Comparison of ENCODE assay signal across 9 cellular contexts in the genomic region with DNA sequence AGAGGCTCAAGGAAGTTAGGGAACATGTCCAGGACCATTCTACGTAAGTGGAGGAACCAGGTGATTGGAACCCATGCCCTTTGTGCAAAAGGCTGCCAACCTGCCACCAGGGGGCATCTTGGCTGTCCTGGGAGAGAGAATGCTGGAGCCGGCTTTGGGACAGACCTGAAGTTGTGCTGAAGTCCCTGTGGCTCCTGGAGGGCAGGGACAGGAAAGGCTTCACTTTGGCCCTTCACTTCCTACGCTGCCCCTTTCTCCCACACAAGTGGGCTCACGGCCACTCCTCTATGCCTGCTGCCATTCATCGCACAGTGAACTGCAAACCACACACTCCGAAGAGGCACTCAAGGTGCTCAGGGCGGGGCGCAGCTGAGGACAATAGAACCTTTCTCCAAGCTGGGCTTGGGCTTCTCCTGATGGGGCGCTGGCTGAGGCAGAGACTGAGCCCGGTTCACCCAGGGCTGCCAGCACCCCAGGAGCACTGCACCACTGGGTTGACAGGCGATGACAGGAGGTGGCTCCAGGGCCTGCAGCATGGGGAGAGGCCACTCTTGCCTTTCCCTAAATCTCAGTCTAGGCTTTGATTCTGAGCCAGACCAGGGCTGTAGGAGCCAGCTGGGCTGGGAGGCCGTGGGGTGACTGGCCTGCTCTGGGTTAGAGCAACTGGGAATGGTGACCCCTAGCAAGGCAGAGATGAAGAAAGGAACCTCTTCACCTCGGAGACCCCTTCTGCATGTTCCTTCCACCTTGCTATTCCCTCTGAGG. TPM values are rescaled to one million over a fixed set of nuclear protein-coding genes. Genes with fewer than 3 reads are reported as not detected.
DNase-seq lines count a peak whose midpoint lies in the region; ATAC-seq and TF ChIP-seq lines count a peak whose summit lies in the region.
"Had no signal": no experiment of that assay in that cellular context is flagged by ENCODE, and none has a peak within 500 bp of the region (broad histone marks: within the 10 kb centered on the region; RNA-seq: fewer than 3 reads in every experiment).

No MANE protein-coding gene starts in this region.

- BruUV-seq in mammary epithelial cell (replicated peaks; lab: Mats Ljungman, UMichigan) = no TSS peak

- no peak overlapping the region for H3K4me3 Mint-ChIP-seq in naive thymus-derived CD8-positive, alpha-beta T cell

- H3K36me3 Mint-ChIP-seq in naive thymus-derived CD8-positive, alpha-beta T cell = no peaks in the 10 kb centered on the region

- H2AFZ ChIP-seq in SK-N-SH (ENCODE audit: low read depth) (no peak overlapping the region), mammary epithelial cell (ENCODE audit: low read depth, low read length) (peak overlapping the region; percentile 69)

- no peaks in the 10 kb centered on the region for H3K9me3 Mint-ChIP-seq in naive thymus-derived CD8-positive, alpha-beta T cell

- H3K79me2 ChIP-seq in SK-N-SH (ENCODE audit: insufficient read depth) (no peaks in the 10 kb centered on the region), mammary epithelial cell (ENCODE audit: insufficient read depth, low read length) (no peaks in the 10 kb centered on the region)

- CTCF ChIA-PET in SK-N-SH (lab: Yijun Ruan, JAX) = interaction anchor here (0.6 to 3.4 kb wide), 9 partner anchors 9 to 64 kb away, joined by 3 to 19 read pairs (median 5); no protein-coding TSS in a partner anchor
- CTCF ChIA-PET in mammary epithelial cell (lab: Charles Lee; ENCODE audit: low non-redundant PET) = interaction anchor here (1.2 kb wide), 1 partner anchor 17 kb away, joined by 5 read pairs; no protein-coding TSS in a partner anchor

- H3K9me2 ChIP-seq in SK-N-SH = no peaks in the 10 kb centered on the region

- peaks cover 11 to 34% of the 10 kb centered on the region in 2 experiments; a peak in 3 of 4 replicates for H3K4me1 ChIP-seq in SK-N-SH (ENCODE audit: control insufficient read depth in 1 of 2, insufficient read depth in 2 of 2, low read depth in 1 of 2, low read length in 1 of 2)
- H3K4me1 ChIP-seq in mammary epithelial cell (ENCODE audit: insufficient read depth, low read length) = peaks cover 16% of the 10 kb centered on the region

- intact Hi-C loops in mammary epithelial cell (cut with micrococcal nuclease) = no loop called here

- WGBS in SK-N-SH (ENCODE audit: low lambda C conversion rate) = 88% methylated on average over 12 of the region's 13 CpGs
- WGBS in mammary epithelial cell (ENCODE audit: low coverage, missing lambda C conversion rate) = 57% methylated on average over 12 of the region's 13 CpGs

- H3K27me3 ChIP-seq in SK-N-SH (ENCODE audit: insufficient read depth) (no peaks in the 10 kb centered on the region), mammary epithelial cell (ENCODE audit: insufficient read depth, low read length) (no peaks in the 10 kb centered on the region)

- peaks cover 15 to 26% (median 22%) of the 10 kb centered on the region in 4 donors for H3K4me1 Mint-ChIP-seq in naive thymus-derived CD8-positive, alpha-beta T cell

- H3K36me3 ChIP-seq in SK-N-SH (replicated peaks in 1 of 2; ENCODE audit: control insufficient read depth in 1 of 2, insufficient read depth in 2 of 2, low read length in 1 of 2) (peaks cover 0 to 4% of the 10 kb centered on the region in 2 experiments), mammary epithelial cell (ENCODE audit: insufficient read depth, low read length) (no peaks in the 10 kb centered on the region)

- DNase-seq in NCI-H526 (lab: John Stamatoyannopoulos, UW) (peak; percentile 30 to 58), NCI-H526 treated with DMSO at 0.1 percent for 48 hours (lab: John Stamatoyannopoulos, UW) (no peak), SK-N-SH (peak; percentile 48), mammary epithelial cell (peak; percentile 62), hippocampal formation (lab: John Stamatoyannopoulos, UW) (no peak), MV-4-11 (lab: John Stamatoyannopoulos, UW) (no peak)
- peak in 9 of 10 donors; percentile 22 to 79 (median 46) for DNase-seq in naive thymus-derived CD8-positive, alpha-beta T cell

- dilution Hi-C loops in mammary epithelial cell (cut with HindIII; ENCODE audit: low sequenced_read_pairs) = no loop called here

- no peak for TF ChIP-seq EP300 in SK-N-SH (IDR thresholded peaks at IDR 0.05; ENCODE audit: borderline replicate concordance in 1 of 2, low read depth in 1 of 2, low read length in 1 of 2)

- in situ Hi-C loops in mammary epithelial cell (cut with MboI; ENCODE audit: low sequenced_read_pairs in 2 of 2) = no loop called here

- ATAC-seq in naive thymus-derived CD8-positive, alpha-beta T cell = peak in 1 of 2 donors; percentile 72
- no peak for ATAC-seq in GM21381 (IDR thresholded peaks at IDR 0.05; ENCODE audit: unreplicated experiment)

- no peak overlapping the region for H3K4me2 ChIP-seq in SK-N-SH
- peak overlapping the region; percentile 20 for H3K4me2 ChIP-seq in mammary epithelial cell (ENCODE audit: insufficient read depth, low read depth, low read length)

- H3K27ac ChIP-seq in SK-N-SH (ENCODE audit: low read depth in 2 of 2, low read length in 1 of 2) (no peak overlapping the region), mammary epithelial cell (ENCODE audit: insufficient read depth, low read depth, low read length) (no peak overlapping the region)

- no peaks in the 10 kb centered on the region for H4K20me1 ChIP-seq in SK-N-SH (ENCODE audit: insufficient read depth)
- H4K20me1 ChIP-seq in mammary epithelial cell (ENCODE audit: insufficient read depth, low read length) = no peaks in the 10 kb centered on the region

- POLR2A ChIA-PET in SK-N-SH (lab: Yijun Ruan, JAX) = no interaction called here
- POLR2A ChIA-PET in naive thymus-derived CD8-positive, alpha-beta T cell (lab: Charles Lee) = interaction anchor here (1.1 to 3.0 kb wide), 4 partner anchors 12 to 21 kb away, joined by 3 to 14 read pairs (median 4); no protein-coding TSS in a partner anchor

- no peak overlapping the region for H3K4me3 ChIP-seq in SK-N-SH (ENCODE audit: low read depth in 2 of 2, low read length in 1 of 2)
- no peak overlapping the region for H3K4me3 ChIP-seq in mammary epithelial cell (replicated peaks in 1 of 3; ENCODE audit: insufficient read depth in 1 of 3, low read depth in 2 of 3, low read length in 3 of 3)
- H3K4me3 ChIP-seq: skin epidermis had no signal

- H3K9ac ChIP-seq in SK-N-SH (no peak overlapping the region), mammary epithelial cell (ENCODE audit: insufficient read depth, low read length) (no peak overlapping the region)

- peaks cover 4% of the 10 kb centered on the region for H3F3A ChIP-seq in SK-N-SH (replicated peaks; ENCODE audit: insufficient read depth)

- peak; percentile 22; the same call in 1 of the 2 replicates for TF ChIP-seq RAD21 in SK-N-SH (IDR thresholded peaks at IDR 0.05; ENCODE audit: low read length)

- H3K9me3 ChIP-seq in SK-N-SH (no peaks in the 10 kb centered on the region), mammary epithelial cell (replicated peaks; ENCODE audit: insufficient read depth, low read length) (no peaks in the 10 kb centered on the region)

- H3K27ac Mint-ChIP-seq in naive thymus-derived CD8-positive, alpha-beta T cell = peak overlapping the region in 2 of 10 donors; percentile 33 to 83

- TF ChIP-seq CTCF in SK-N-SH (IDR thresholded peaks at IDR 0.05) = peak; percentile 56
- TF ChIP-seq CTCF in mammary epithelial cell (conservative IDR thresholded peaks at IDR 0.05 in 1 of 2, IDR thresholded peaks at IDR 0.05 in 1 of 2; ENCODE audit: extremely low read depth in 1 of 2, insufficient read depth in 1 of 2, low read depth in 1 of 2, low read length in 2 of 2) = peak; percentile 58 to 66

- no peaks in the 10 kb centered on the region for H3K27me3 Mint-ChIP-seq in naive thymus-derived CD8-positive, alpha-beta T cell

TF ChIP-seq in SK-N-SH, 30 proteins besides CTCF, POLR2A, EP300 and RAD21:
- TF ChIP-seq FOXM1 (IDR thresholded peaks at IDR 0.05; ENCODE audit: low read depth) = no peak
- TF ChIP-seq MEF2A (IDR thresholded peaks at IDR 0.05; ENCODE audit: borderline replicate concordance, low read depth) = no peak
- TF ChIP-seq GATA2 (CRISPR knock-in tag; IDR thresholded peaks at IDR 0.05) = no peak
- TF ChIP-seq SMC3 (IDR thresholded peaks at IDR 0.05; ENCODE audit: low read depth, low read length) = peak; percentile 49

RNA-seq across cellular contexts. Expression of gene SHF, which starts 8.4 kb away (rescaled TPM):
- polyA plus RNA-seq in SK-N-SH (2012; rRNA removed) (4.4 and 5.5 TPM in 2 replicates), mammary epithelial cell (1.0 TPM)
- polyA plus RNA-seq in SK-N-SH (2012; cell fraction: cytosol; rRNA removed) = 3.3 and 4.2 TPM in 2 replicates
- polyA plus RNA-seq in SK-N-SH (2012; cell fraction: nucleus; rRNA removed) = 4.8 and 7.5 TPM in 2 replicates
- 1 to 10 TPM in 1 of 2 donors, under 1 TPM in 1; 0.50 to 1.3 TPM for total RNA-seq in mammary epithelial cell
- polyA minus RNA-seq in mammary epithelial cell = not detected
- total RNA-seq in naive thymus-derived CD8-positive, alpha-beta T cell = 1 to 10 TPM; 8.1 to 9.7 TPM
- polyA plus RNA-seq in naive thymus-derived CD8-positive, alpha-beta T cell = 1 to 10 TPM; 1.1 to 2.6 (median 1.4) TPM

RNA-seq across cellular contexts. Expression of gene DUOX1, which starts 49.6 kb away (rescaled TPM):
- polyA plus RNA-seq in SK-N-SH (2012; rRNA removed) (not detected in 2 replicates), mammary epithelial cell (10.5 TPM)
- under 0.01 and 0.01 TPM in 2 replicates for polyA plus RNA-seq in SK-N-SH (2012; cell fraction: cytosol; rRNA removed)
- 0.01 and 0.04 TPM in 2 replicates for polyA plus RNA-seq in SK-N-SH (2012; cell fraction: nucleus; rRNA removed)
- 10 to 100 TPM; 15.0 to 42.8 TPM for total RNA-seq in mammary epithelial cell
- 25.9 TPM for polyA minus RNA-seq in mammary epithelial cell
- not detected for total RNA-seq in naive thymus-derived CD8-positive, alpha-beta T cell
- polyA plus RNA-seq in naive thymus-derived CD8-positive, alpha-beta T cell = 1 to 10 TPM in 1 of 3 donors, under 1 TPM in 2; 0.35 to 3.7 (median 0.40) TPM

RNA-seq across cellular contexts. Expression of gene DUOXA1, which starts 49.7 kb away (rescaled TPM):
- polyA plus RNA-seq in SK-N-SH (2012; rRNA removed) = 0.02 TPM in 1 of 2 replicates, not detected in the other
- polyA plus RNA-seq in SK-N-SH (2012; cell fraction: cytosol; rRNA removed) = 0.01 and 0.09 TPM in 2 replicates
- polyA plus RNA-seq in SK-N-SH (2012; cell fraction: nucleus; rRNA removed) = 0.44 and 1.2 TPM in 2 replicates
- 1 to 10 TPM; 1.8 to 5.5 TPM for total RNA-seq in mammary epithelial cell
- 2.2 TPM for polyA plus RNA-seq in mammary epithelial cell
- polyA minus RNA-seq in mammary epithelial cell = not detected
- under 1 TPM; 0.77 to 0.81 TPM for total RNA-seq in naive thymus-derived CD8-positive, alpha-beta T cell
- polyA plus RNA-seq in naive thymus-derived CD8-positive, alpha-beta T cell = under 1 TPM in 1 of 3 donors, not detected in 2; 0.26 TPM

Comparison
In these comparisons a context has a peak if more than half of its experiments do, and no peak if none do; other contexts are left out.
1. DNase-seq: peak in NCI-H526 (2 of 2), SK-N-SH (single experiment), mammary epithelial cell (single experiment) and naive thymus-derived CD8-positive, alpha-beta T cell (9 of 10); none in NCI-H526 treated with DMSO at 0.1 percent for 48 hours (single experiment), hippocampal formation (0 of 2) and MV-4-11 (single experiment).